Comparison of ENCODE assay signal across 9 cellular contexts in the genomic region with DNA sequence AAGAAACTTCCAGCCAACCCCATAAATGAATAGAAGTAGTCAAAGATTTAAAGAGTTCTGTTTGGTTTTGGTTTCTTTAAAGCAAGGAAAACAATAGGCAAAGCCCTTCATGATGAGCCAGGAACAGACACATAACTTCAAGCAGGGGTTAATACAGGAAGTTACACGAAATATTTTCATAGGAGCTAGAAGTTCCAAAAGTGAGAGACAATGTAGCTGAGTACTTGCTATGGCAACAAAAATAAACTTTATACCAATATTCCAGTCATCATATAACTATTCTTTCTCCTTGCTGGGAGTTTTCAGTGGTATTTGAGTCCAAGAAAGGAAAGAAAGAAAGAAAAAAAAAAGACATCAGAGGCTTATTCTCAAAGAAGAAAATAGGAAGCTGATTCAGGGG. TPM values are rescaled to one million over a fixed set of nuclear protein-coding genes. Genes with fewer than 3 reads are reported as not detected.
DNase-seq lines count a peak whose midpoint lies in the region; ATAC-seq and TF ChIP-seq lines count a peak whose summit lies in the region.
"Had no signal": no experiment of that assay in that cellular context is flagged by ENCODE, and none has a peak within 500 bp of the region (broad histone marks: within the 10 kb centered on the region; RNA-seq: fewer than 3 reads in every experiment).

No MANE protein-coding gene starts in this region.

- no peak overlapping the region for H3K4me3 Mint-ChIP-seq in endothelial cell (ENCODE audit: unreplicated experiment)
- H3K4me3 Mint-ChIP-seq: memory B cell had no signal

- peak overlapping the region; percentile 74 for H3K27ac ChIP-seq in RWPE1
- H3K27ac ChIP-seq in muscle layer of colon (ENCODE audit: low read depth, low read length) = peak overlapping the region; percentile 46
- peak overlapping the region; percentile 49 to 63 (median 58) for H3K27ac ChIP-seq in transverse colon

- no peak overlapping the region for H3K9ac ChIP-seq in muscle layer of colon (ENCODE audit: low read length)

- H3K4me3 ChIP-seq in muscle layer of colon (ENCODE audit: low read depth in 1 of 2, low read length in 2 of 2) (peak overlapping the region in 1 of 2 donors; percentile 16), transverse colon (no peak overlapping the region)

- ATAC-seq in GM18873 (IDR thresholded peaks at IDR 0.05; ENCODE audit: low FRiP score, unreplicated experiment) (no peak), GM19397 (IDR thresholded peaks at IDR 0.05; ENCODE audit: unreplicated experiment) (no peak)
- ATAC-seq: stimulated activated naive CD8-positive, alpha-beta T cell treated with anti-CD3 and anti-CD28 coated beads, Interleukin-15, Interleukin-2, amounts not matched to agents 100 U/mL and 50 U/mL, for 24 hours had no signal

- H3K27me3 Mint-ChIP-seq in endothelial cell (ENCODE audit: unreplicated experiment) = peaks cover 8% of the 10 kb centered on the region
- H3K27me3 Mint-ChIP-seq: memory B cell had no signal

- in situ Hi-C loops in transverse colon (cut with MboI; ENCODE audit: low pct_ligation_motif_present in 1 of 4, low pct_unique_long_range_greater_than_20kb in 1 of 4, low sequenced_read_pairs in 3 of 4) = no loop called here

- H3K9me3 ChIP-seq in muscle layer of colon (ENCODE audit: low read length) (no peaks in the 10 kb centered on the region), transverse colon (no peaks in the 10 kb centered on the region)

- peaks cover 9% of the 10 kb centered on the region for H3K36me3 Mint-ChIP-seq in endothelial cell (ENCODE audit: low read depth, unreplicated experiment)

- CTCF ChIA-PET in RWPE1 (lab: Yijun Ruan, JAX) = no interaction called here

- no peak for TF ChIP-seq CTCF in RWPE1 (conservative IDR thresholded peaks at IDR 0.05; ENCODE audit: low read depth)
- no peak for TF ChIP-seq CTCF in endothelial cell (IDR thresholded peaks at IDR 0.05; ENCODE audit: unreplicated experiment)
- no peak for TF ChIP-seq CTCF in transverse colon (IDR thresholded peaks at IDR 0.05)

- POLR2A ChIA-PET in RWPE1 (lab: Yijun Ruan, JAX; ENCODE audit: low non-redundant PET) = no interaction called here

- peaks cover 56% of the 10 kb centered on the region for H3K4me1 Mint-ChIP-seq in endothelial cell (ENCODE audit: unreplicated experiment)

- intact Hi-C loops in transverse colon (cut with DNase I; ENCODE audit: low total_unique reads) = no loop called here

- no peak for TF ChIP-seq POLR2A in transverse colon (IDR thresholded peaks at IDR 0.05)

- H3K4me1 ChIP-seq in muscle layer of colon (ENCODE audit: insufficient read depth, low read length) (peaks cover 21% of the 10 kb centered on the region), transverse colon (peaks cover 0 to 24% (median 7%) of the 10 kb centered on the region in 4 donors)

- H3K36me3 ChIP-seq in muscle layer of colon (ENCODE audit: insufficient read depth, low read length) = no peaks in the 10 kb centered on the region
- H3K36me3 ChIP-seq in transverse colon = no peaks in the 10 kb centered on the region

- H3K27me3 ChIP-seq in muscle layer of colon (ENCODE audit: control insufficient read depth in 1 of 2, insufficient read depth in 2 of 2, low read length in 2 of 2) (no peaks in the 10 kb centered on the region), transverse colon (no peaks in the 10 kb centered on the region)

- H3K9me3 Mint-ChIP-seq in endothelial cell (ENCODE audit: unreplicated experiment) = no peaks in the 10 kb centered on the region
- H3K9me3 Mint-ChIP-seq: memory B cell had no signal

- DNase-seq in RWPE1 (ENCODE audit: low spot score) (no peak), endothelial cell (ENCODE audit: low spot score) (no peak), transverse colon (no peak)
- no peak for DNase-seq in activated CD4-positive, alpha-beta T cell treated with anti-CD3 and anti-CD28 coated beads for 1 hour
- DNase-seq: stimulated activated naive CD8-positive, alpha-beta T cell treated with anti-CD3 and anti-CD28 coated beads, Interleukin-15, Interleukin-2, amounts not matched to agents 100 U/mL and 50 U/mL, for 24 hours had no signal

- 17 to 22% methylated on average over 1 of the region's 1 CpG for WGBS in transverse colon (ENCODE audit: low coverage in 1 of 2), 2 donors

- H3K27ac Mint-ChIP-seq in endothelial cell (ENCODE audit: unreplicated experiment) = peak overlapping the region; percentile 99
- H3K27ac Mint-ChIP-seq: memory B cell had no signal

- no peak for TF ChIP-seq EP300 in transverse colon (IDR thresholded peaks at IDR 0.05; ENCODE audit: low read depth)

RNA-seq across cellular contexts. Expression of gene COBLL1, which starts 56.2 kb away (rescaled TPM):
- total RNA-seq in endothelial cell (ENCODE audit: unreplicated experiment) (46.6 TPM), transverse colon (100 to 1,000 TPM in 1 of 4 donors, 10 to 100 TPM in 3; 21.7 to 129 (median 30.7) TPM)
